In genomic region chr20:2131366-2131765, GRCh38 we compare ENCODE assay signal across 13 cellular contexts. TPM values are rescaled to one million over a fixed set of nuclear protein-coding genes. Genes with fewer than 3 reads are reported as not detected.
DNase-seq lines count a peak whose midpoint lies in the region; ATAC-seq and TF ChIP-seq lines count a peak whose summit lies in the region.
"Had no signal": no experiment of that assay in that cellular context is flagged by ENCODE, and none has a peak within 500 bp of the region (broad histone marks: within the 10 kb centered on the region; RNA-seq: fewer than 3 reads in every experiment).

No MANE protein-coding gene starts in this region.

- DNase-seq in EH (ENCODE audit: low read depth) (peak; percentile 82), Panc1 (ENCODE audit: low read depth, low spot score) (peak; percentile 8), choroid plexus epithelial cell (ENCODE audit: low read depth) (peak; percentile 67), osteoblast (ENCODE audit: insufficient read length, low spot score, missing footprints) (no peak), DMS53 (lab: John Stamatoyannopoulos, UW) (no peak), T-helper 1 cell (no peak)
- DNase-seq: CD4-positive, CD25-positive, alpha-beta regulatory T cell; hypothalamus; NCI-H1694; ovary; stimulated activated CD4-positive, alpha-beta T cell treated with anti-CD3 and anti-CD28 coated beads, Interleukin-1b, Interleukin-23, amount 100 ng/mL, for 48 hours had no signal

- CTCF ChIA-PET in Panc1 (lab: Charles Lee): interaction anchor here (0.9 kb wide), 1 partner anchor 165 kb away, joined by 3 read pairs; no protein-coding TSS in a partner anchor

- H3K27me3 ChIP-seq in Panc1 (ENCODE audit: control insufficient read depth, insufficient read depth, low read length) (no peaks in the 10 kb centered on the region), osteoblast (ENCODE audit: insufficient read depth, low read length) (no peaks in the 10 kb centered on the region)
- H3K27me3 ChIP-seq: ovary had no signal

- H3K79me2 ChIP-seq in osteoblast (ENCODE audit: insufficient read depth, low read length): peaks cover 83% of the 10 kb centered on the region

- H4K20me1 ChIP-seq in osteoblast (ENCODE audit: insufficient read depth, low read length): peaks cover 49% of the 10 kb centered on the region

- in situ Hi-C loops in Panc1 (cut with HindIII; ENCODE audit: low pct_unique_long_range_greater_than_20kb, low sequenced_read_pairs): no loop called here

- H3K27ac ChIP-seq in Panc1 (ENCODE audit: low read length): no peak overlapping the region
- H3K27ac ChIP-seq in osteoblast (ENCODE audit: low read depth, low read length): peak overlapping the region; percentile 79
- H3K27ac ChIP-seq: ovary had no signal

- H2AFZ ChIP-seq in osteoblast (ENCODE audit: low read length): no peak overlapping the region

- intact Hi-C loops in Panc1 (cut with micrococcal nuclease; ENCODE audit: unreplicated experiment): no loop called here

- TF ChIP-seq CTCF in Panc1 (IDR thresholded peaks at IDR 0.05): no peak
- no peak for TF ChIP-seq CTCF in choroid plexus epithelial cell (conservative IDR thresholded peaks at IDR 0.05; ENCODE audit: low read depth, low read length)
- TF ChIP-seq CTCF in osteoblast (IDR thresholded peaks at IDR 0.05; ENCODE audit: extremely low read depth, low read depth, low read length): no peak

- BruUV-seq in Panc1 (replicated peaks; lab: Mats Ljungman, UMichigan): no TSS peak

- H3K4me2 ChIP-seq in osteoblast (ENCODE audit: insufficient read depth, low read length): peak overlapping the region; percentile 9

- H3K4me1 ChIP-seq in Panc1 (ENCODE audit: control insufficient read depth, insufficient read depth, low read length): peaks cover 3% of the 10 kb centered on the region; the same call in 1 of the 2 replicates
- peaks cover 58% of the 10 kb centered on the region for H3K4me1 ChIP-seq in osteoblast (ENCODE audit: insufficient read depth, low read length)

- POLR2A ChIA-PET in Panc1 (lab: Charles Lee): no interaction called here

- H3K4me3 ChIP-seq in Panc1 (ENCODE audit: low read depth in 2 of 2, low read length in 2 of 2): no peak overlapping the region
- H3K4me3 ChIP-seq in choroid plexus epithelial cell (ENCODE audit: low read depth, low read length): no peak overlapping the region
- no peak overlapping the region for H3K4me3 ChIP-seq in osteoblast (ENCODE audit: insufficient read depth, low read length)
- H3K4me3 ChIP-seq: ovary had no signal

- H3K9me3 ChIP-seq in Panc1 (ENCODE audit: control insufficient read depth, insufficient read depth, low read depth, low read length): no peaks in the 10 kb centered on the region
- no peaks in the 10 kb centered on the region for H3K9me3 ChIP-seq in osteoblast (ENCODE audit: low read depth, low read length)
- H3K9me3 ChIP-seq: ovary had no signal

- no peak for ATAC-seq in Panc1
- ATAC-seq in GM21825 (IDR thresholded peaks at IDR 0.05; ENCODE audit: unreplicated experiment): no peak
- ATAC-seq in HG02970 (IDR thresholded peaks at IDR 0.05; ENCODE audit: low FRiP score, unreplicated experiment): no peak

- no peaks in the 10 kb centered on the region for H3K36me3 ChIP-seq in Panc1 (ENCODE audit: control insufficient read depth, insufficient read depth, low read length)
- H3K36me3 ChIP-seq in osteoblast (ENCODE audit: insufficient read depth, low read length): no peaks in the 10 kb centered on the region
- H3K36me3 ChIP-seq: ovary had no signal

RNA-seq across cellular contexts. Expression of gene STK35, which starts 29.7 kb away (rescaled TPM):
- total RNA-seq in Panc1 (2021; ENCODE audit: unreplicated experiment): 27.6 TPM
- 10.4 TPM for polyA plus RNA-seq in Panc1 (2012; ENCODE audit: insufficient read length)
- 18.0 and 21.4 TPM in 2 replicates for total RNA-seq in osteoblast

Comparison
In these comparisons a context has a peak if more than half of its experiments do, and no peak if none do; other contexts are left out.
1. DNase-seq: peak in EH (single experiment), Panc1 (single experiment) and choroid plexus epithelial cell (single experiment); none in osteoblast (single experiment), DMS53 (single experiment) and T-helper 1 cell (0 of 5).